ENCODE assay signal across 20 cellular contexts in the genomic region with DNA sequence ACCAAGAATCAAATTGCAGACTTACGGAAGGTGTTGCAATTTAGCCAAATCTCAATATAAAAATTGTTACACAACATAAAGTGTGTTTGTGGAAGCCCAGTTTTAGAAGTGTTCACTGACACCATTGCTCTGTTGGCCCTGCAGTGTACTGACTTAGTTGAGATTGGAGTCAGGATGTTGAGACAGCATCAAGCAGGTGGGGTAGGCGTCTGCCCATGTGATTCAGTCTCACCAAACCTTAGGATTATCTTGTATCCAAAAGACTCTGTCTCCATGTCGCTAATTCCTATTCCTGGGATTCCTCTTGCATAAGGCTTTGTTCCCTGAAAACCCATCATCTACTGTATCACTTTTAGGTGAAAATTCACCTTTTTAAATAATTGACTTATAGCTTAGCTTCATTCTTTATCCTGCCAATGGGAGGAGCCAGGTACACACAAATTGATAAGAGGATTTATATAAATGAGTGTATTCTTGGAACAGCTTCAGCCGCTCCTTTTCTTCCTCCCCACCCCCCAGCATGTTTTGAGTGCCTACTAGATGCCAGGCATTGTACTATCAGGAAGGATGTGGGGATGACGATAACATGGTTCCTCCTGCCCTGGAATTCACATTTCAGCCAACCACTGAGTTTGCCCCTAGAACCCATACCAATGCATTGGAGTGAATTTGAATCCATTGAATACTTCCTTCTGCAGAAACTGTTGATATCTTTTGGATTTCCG. TPM values are rescaled to one million over a fixed set of nuclear protein-coding genes. Genes with fewer than 3 reads are reported as not detected.
A peak's percentile ranks its signal among the peaks of the same experiment; 100 is the strongest.
DNase-seq lines count a peak whose midpoint lies in the region; ATAC-seq, FAIRE-seq and TF ChIP-seq lines count a peak whose summit lies in the region.
"Had no signal": no experiment of that assay in that cellular context is flagged by ENCODE, and none has a peak within 500 bp of the region (broad histone marks: within the 10 kb centered on the region; RNA-seq: fewer than 3 reads in every experiment).

No MANE protein-coding gene starts in this region.

- H3K36me3 Mint-ChIP-seq in CD4-positive, alpha-beta memory T cell: peaks cover 21 to 36% of the 10 kb centered on the region in 2 donors
- H3K36me3 Mint-ChIP-seq in endothelial cell (ENCODE audit: low read depth, unreplicated experiment): peaks cover 21% of the 10 kb centered on the region
- peaks cover 31% of the 10 kb centered on the region for H3K36me3 Mint-ChIP-seq in activated T-helper 2 cell treated with anti-CD3 and anti-CD28 coated beads, Interferon-gamma antibody, Interleukin-2, Interleukin-4, amounts not matched to agents 10 μg/mL and 5 μg/mL and 100 μg/mL, durations not matched to agents 14 hours and 24 hours and 36 hours (ENCODE audit: low read depth)

- no peaks in the 10 kb centered on the region for H3K9me3 ChIP-seq in CD4-positive, alpha-beta memory T cell (ENCODE audit: control insufficient read depth in 1 of 2, low read length in 2 of 2)
- H3K9me3 ChIP-seq in osteoblast (ENCODE audit: low read depth, low read length): no peaks in the 10 kb centered on the region
- H3K9me3 ChIP-seq: transverse colon had no signal

- H3K4me3 ChIP-seq in CD4-positive, alpha-beta memory T cell (ENCODE audit: low read length in 2 of 2): no peak overlapping the region
- no peak overlapping the region for H3K4me3 ChIP-seq in osteoblast (ENCODE audit: insufficient read depth, low read length)
- no peak overlapping the region for H3K4me3 ChIP-seq in lower leg skin (ENCODE audit: low read depth, poor library complexity, severe bottlenecking)
- H3K4me3 ChIP-seq: transverse colon had no signal

- no peaks in the 10 kb centered on the region for H3K27me3 ChIP-seq in CD4-positive, alpha-beta memory T cell (ENCODE audit: insufficient read depth, low read length)
- no peaks in the 10 kb centered on the region for H3K27me3 ChIP-seq in osteoblast (ENCODE audit: insufficient read depth, low read length)
- H3K27me3 ChIP-seq: transverse colon had no signal

- intact Hi-C loops in CD4-positive, alpha-beta memory T cell (cut with micrococcal nuclease): no loop called here
- intact Hi-C loops in activated T-helper 2 cell treated with anti-CD3 and anti-CD28 coated beads, Interferon-gamma antibody, Interleukin-2, Interleukin-4, amounts not matched to agents 10 μg/mL and 5 μg/mL and 100 μg/mL, durations not matched to agents 14 hours and 24 hours and 36 hours (cut with micrococcal nuclease): no loop called here
- intact Hi-C loops in lower leg skin (cut with DNase I; ENCODE audit: low total_unique reads): no loop called here

- no peak for FAIRE-seq in RCC 7860 (lab: Jason Lieb, UNC)
- FAIRE-seq: H1, islet of Langerhans had no signal

- peak overlapping the region in 4 of 7 donors; percentile 29 to 53 (median 44) for H3K27ac Mint-ChIP-seq in CD4-positive, alpha-beta memory T cell
- peak overlapping the region; percentile 100 for H3K27ac Mint-ChIP-seq in endothelial cell (ENCODE audit: unreplicated experiment)
- H3K27ac Mint-ChIP-seq in activated T-helper 2 cell treated with anti-CD3 and anti-CD28 coated beads, Interferon-gamma antibody, Interleukin-2, Interleukin-4, amounts not matched to agents 10 μg/mL and 5 μg/mL and 100 μg/mL, durations not matched to agents 14 hours and 24 hours and 36 hours: no peak overlapping the region
- H3K27ac Mint-ChIP-seq: IgD-negative memory B cell; T-helper 2 cell treated with Interferon-gamma antibody and Interleukin-4, amounts not matched to agents 5 μg/mL and 100 μg/mL, for 36 hours had no signal

- H3K4me1 ChIP-seq in CD4-positive, alpha-beta memory T cell (ENCODE audit: insufficient read depth, low read length): no peaks in the 10 kb centered on the region
- H3K4me1 ChIP-seq in osteoblast (ENCODE audit: insufficient read depth, low read length): peaks cover 14% of the 10 kb centered on the region

- no peak for DNase-seq in CD4-positive, alpha-beta memory T cell
- peak; percentile 44 for DNase-seq in NCI-H82 treated with DMSO at 0.1 percent for 48 hours (lab: John Stamatoyannopoulos, UW; ENCODE audit: unreplicated experiment)
- DNase-seq in endothelial cell (ENCODE audit: low spot score): no peak
- peak; percentile 69 for DNase-seq in osteoblast (ENCODE audit: insufficient read length, low spot score, missing footprints)
- no peak for DNase-seq in activated T-helper 2 cell treated with anti-CD3 and anti-CD28 coated beads, Interferon-gamma antibody, Interleukin-2, Interleukin-4, amounts not matched to agents 10 μg/mL and 5 μg/mL and 100 μg/mL, durations not matched to agents 14 hours and 24 hours and 36 hours (ENCODE audit: low spot score)
- DNase-seq in RCC 7860 (ENCODE audit: low spot score): no peak
- no peak for DNase-seq in omental fat pad (ENCODE audit: low spot score)
- no peak for DNase-seq in lower leg skin (ENCODE audit: low spot score in 2 of 2)
- DNase-seq: activated CD4-positive, alpha-beta T cell treated with anti-CD3 and anti-CD28 coated beads for 48 hours; cerebellar nuclear complex; NCI-H1105 treated with DMSO at 0.1 percent for 48 hours; NK-92 treated with Interleukin-12 subunit alpha and Interleukin-12 subunit beta, amount 100 ng/mL, for 24 hours; stimulated activated CD4-positive, alpha-beta T cell treated with anti-CD3 and anti-CD28 coated beads, Interleukin-2, amount 100 ng/mL, for 48 hours; stimulated activated CD8-positive, alpha-beta memory T cell treated with anti-CD3 and anti-CD28 coated beads, Interleukin-4, amount 100 ng/mL, for 48 hours; transverse colon had no signal

- H3K4me1 Mint-ChIP-seq in CD4-positive, alpha-beta memory T cell: peaks cover 17 to 20% (median 18%) of the 10 kb centered on the region in 4 donors
- peaks cover 36% of the 10 kb centered on the region for H3K4me1 Mint-ChIP-seq in endothelial cell (ENCODE audit: unreplicated experiment)
- peaks cover 12% of the 10 kb centered on the region for H3K4me1 Mint-ChIP-seq in activated T-helper 2 cell treated with anti-CD3 and anti-CD28 coated beads, Interferon-gamma antibody, Interleukin-2, Interleukin-4, amounts not matched to agents 10 μg/mL and 5 μg/mL and 100 μg/mL, durations not matched to agents 14 hours and 24 hours and 36 hours (ENCODE audit: low read depth)

- peaks cover 58% of the 10 kb centered on the region for H3K79me2 ChIP-seq in osteoblast (ENCODE audit: insufficient read depth, low read length)

- 73 to 85% methylated on average over 6 of the region's 6 CpGs for WGBS in lower leg skin, 2 donors

- no peaks in the 10 kb centered on the region for H3K9me3 Mint-ChIP-seq in CD4-positive, alpha-beta memory T cell
- no peaks in the 10 kb centered on the region for H3K9me3 Mint-ChIP-seq in endothelial cell (ENCODE audit: unreplicated experiment)
- H3K9me3 Mint-ChIP-seq in activated T-helper 2 cell treated with anti-CD3 and anti-CD28 coated beads, Interferon-gamma antibody, Interleukin-2, Interleukin-4, amounts not matched to agents 10 μg/mL and 5 μg/mL and 100 μg/mL, durations not matched to agents 14 hours and 24 hours and 36 hours: no peaks in the 10 kb centered on the region
- H3K9me3 Mint-ChIP-seq: IgD-negative memory B cell; T-helper 2 cell treated with Interferon-gamma antibody and Interleukin-4, amounts not matched to agents 5 μg/mL and 100 μg/mL, for 36 hours had no signal

- POLR2A ChIA-PET in CD4-positive, alpha-beta memory T cell (lab: Charles Lee; ENCODE audit: partially characterized antibody): no interaction called here

- no peak overlapping the region for H3K4me2 ChIP-seq in osteoblast (ENCODE audit: insufficient read depth, low read length)

- H4K20me1 ChIP-seq in osteoblast (ENCODE audit: insufficient read depth, low read length): peaks cover 32% of the 10 kb centered on the region

- no peak overlapping the region for H3K4me3 Mint-ChIP-seq in CD4-positive, alpha-beta memory T cell
- peak overlapping the region; percentile 48 for H3K4me3 Mint-ChIP-seq in endothelial cell (ENCODE audit: unreplicated experiment)
- no peak overlapping the region for H3K4me3 Mint-ChIP-seq in activated T-helper 2 cell treated with anti-CD3 and anti-CD28 coated beads, Interferon-gamma antibody, Interleukin-2, Interleukin-4, amounts not matched to agents 10 μg/mL and 5 μg/mL and 100 μg/mL, durations not matched to agents 14 hours and 24 hours and 36 hours (ENCODE audit: low read depth)
- H3K4me3 Mint-ChIP-seq: T-helper 2 cell treated with Interferon-gamma antibody and Interleukin-4, amounts not matched to agents 5 μg/mL and 100 μg/mL, for 36 hours had no signal

- TF ChIP-seq CTCF in endothelial cell (IDR thresholded peaks at IDR 0.05; ENCODE audit: unreplicated experiment) (no peak), osteoblast (IDR thresholded peaks at IDR 0.05; ENCODE audit: extremely low read depth, low read depth, low read length) (no peak), omental fat pad (IDR thresholded peaks at IDR 0.05) (no peak), lower leg skin (IDR thresholded peaks at IDR 0.05) (no peak)

- no peak overlapping the region for H2AFZ ChIP-seq in osteoblast (ENCODE audit: low read length)

- ATAC-seq in omental fat pad (ENCODE audit: low FRiP score): no peak

- no peak overlapping the region for H3K27ac ChIP-seq in CD4-positive, alpha-beta memory T cell (ENCODE audit: low read depth, low read length)
- H3K27ac ChIP-seq in osteoblast (ENCODE audit: low read depth, low read length): peak overlapping the region; percentile 67
- H3K27ac ChIP-seq: epithelial cell of prostate had no signal

- TF ChIP-seq POLR2A in lower leg skin (IDR thresholded peaks at IDR 0.05): no peak

- H3K27me3 Mint-ChIP-seq in CD4-positive, alpha-beta memory T cell: no peaks in the 10 kb centered on the region
- peaks cover 3% of the 10 kb centered on the region for H3K27me3 Mint-ChIP-seq in endothelial cell (ENCODE audit: unreplicated experiment)
- H3K27me3 Mint-ChIP-seq in activated T-helper 2 cell treated with anti-CD3 and anti-CD28 coated beads, Interferon-gamma antibody, Interleukin-2, Interleukin-4, amounts not matched to agents 10 μg/mL and 5 μg/mL and 100 μg/mL, durations not matched to agents 14 hours and 24 hours and 36 hours (ENCODE audit: low read depth): no peaks in the 10 kb centered on the region
- H3K27me3 Mint-ChIP-seq: IgD-negative memory B cell had no signal

- CTCF ChIA-PET in CD4-positive, alpha-beta memory T cell (lab: Charles Lee; ENCODE audit: partially characterized antibody): interaction anchor here (1.3 kb wide), 1 partner anchor 32 kb away, joined by 5 read pairs; no protein-coding TSS in a partner anchor

- H3K36me3 ChIP-seq in CD4-positive, alpha-beta memory T cell (ENCODE audit: insufficient read depth, low read length): peaks cover 30% of the 10 kb centered on the region
- peaks cover 31% of the 10 kb centered on the region for H3K36me3 ChIP-seq in osteoblast (ENCODE audit: insufficient read depth, low read length)

RNA-seq across cellular contexts. Expression of a gene that starts 20.8 kb away (rescaled TPM):
- 10 to 100 TPM; 23.8 to 24.4 TPM for total RNA-seq in CD4-positive, alpha-beta memory T cell
- 1 to 10 TPM; 2.2 to 3.3 TPM for polyA plus RNA-seq in CD4-positive, alpha-beta memory T cell
- total RNA-seq in endothelial cell (ENCODE audit: unreplicated experiment) (63.5 TPM), osteoblast (25.3 and 30.1 TPM in 2 replicates), omental fat pad (10 to 100 TPM; 17.5 to 24.1 (median 20.0) TPM), lower leg skin (10 to 100 TPM; 28.1 to 34.5 (median 32.9) TPM)
- total RNA-seq in activated T-helper 2 cell treated with anti-CD3 and anti-CD28 coated beads, Interferon-gamma antibody, Interleukin-2, Interleukin-4, amounts not matched to agents 10 μg/mL and 5 μg/mL and 100 μg/mL, durations not matched to agents 14 hours and 24 hours and 36 hours: 22.3 and 23.7 TPM in 2 replicates

RNA-seq across cellular contexts. Expression of a gene that starts 31.6 kb away (rescaled TPM):
- 100 to 1,000 TPM; 197 to 202 TPM for total RNA-seq in CD4-positive, alpha-beta memory T cell
- 100 to 1,000 TPM; 143 to 165 TPM for polyA plus RNA-seq in CD4-positive, alpha-beta memory T cell
- total RNA-seq in endothelial cell (ENCODE audit: unreplicated experiment): 119 TPM
- total RNA-seq in osteoblast: 31.8 and 35.9 TPM in 2 replicates
- 358 and 359 TPM in 2 replicates for total RNA-seq in activated T-helper 2 cell treated with anti-CD3 and anti-CD28 coated beads, Interferon-gamma antibody, Interleukin-2, Interleukin-4, amounts not matched to agents 10 μg/mL and 5 μg/mL and 100 μg/mL, durations not matched to agents 14 hours and 24 hours and 36 hours
- total RNA-seq in omental fat pad: 10 to 100 TPM; 38.7 to 53.4 (median 45.9) TPM
- 10 to 100 TPM; 29.7 to 62.3 (median 40.0) TPM for total RNA-seq in lower leg skin

Comparison
In these comparisons a context has a peak if more than half of its experiments do, and no peak if none do; other contexts are left out.
1. DNase-seq: peak in NCI-H82 treated with DMSO at 0.1 percent for 48 hours (single experiment) and osteoblast (single experiment); none in CD4-positive, alpha-beta memory T cell (0 of 5), endothelial cell (single experiment), activated T-helper 2 cell treated with anti-CD3 and anti-CD28 coated beads, Interferon-gamma antibody, Interleukin-2, Interleukin-4, amounts not matched to agents 10 μg/mL and 5 μg/mL and 100 μg/mL, durations not matched to agents 14 hours and 24 hours and 36 hours (single experiment), RCC 7860 (single experiment), omental fat pad (single experiment) and lower leg skin (0 of 2).